3 cellular contexts compared by ENCODE assay signal in genomic region chr15:55593019-55593418, GRCh38. TPM values are rescaled to one million over a fixed set of nuclear protein-coding genes. Genes with fewer than 3 reads are reported as not detected.
"Had no signal": no experiment of that assay in that cellular context is flagged by ENCODE, and none has a peak within 500 bp of the region (broad histone marks: within the 10 kb centered on the region; RNA-seq: fewer than 3 reads in every experiment).

No MANE protein-coding gene starts in this region.

RNA-seq across cellular contexts. Expression of gene PYGO1, which starts 4.9 kb away (rescaled TPM):
- total RNA-seq: naive thymus-derived CD4-positive, alpha-beta T cell; naive thymus-derived CD8-positive, alpha-beta T cell; natural killer cell treated with Interleukin-12 subunit alpha and Interleukin-12 subunit beta and Interleukin-15 and Interleukin-18, amount 100 ng/mL, for 72 hours had no signal
